9 cellular contexts compared by ENCODE assay signal in the genomic region with DNA sequence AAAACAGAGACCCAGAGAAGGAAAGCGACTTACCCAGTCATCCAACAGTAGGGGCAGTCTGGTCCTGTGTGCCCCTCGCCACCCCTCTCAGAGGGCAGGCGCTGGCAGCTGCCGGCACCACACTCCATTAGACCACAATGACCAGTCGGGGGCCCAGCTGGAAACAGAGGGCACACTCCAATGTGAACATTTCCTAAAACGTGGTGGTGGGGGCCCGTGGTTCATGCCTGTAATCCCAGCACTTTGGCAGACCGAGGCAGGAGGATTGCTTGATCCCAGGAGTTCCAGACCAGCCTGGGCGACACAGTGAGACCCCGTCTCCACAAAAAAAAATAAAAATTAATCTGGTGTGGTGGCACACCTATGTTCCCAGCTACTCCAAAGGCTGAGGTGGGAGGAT. TPM values are rescaled to one million over a fixed set of nuclear protein-coding genes. Genes with fewer than 3 reads are reported as not detected.
DNase-seq lines count a peak whose midpoint lies in the region; ATAC-seq and TF ChIP-seq lines count a peak whose summit lies in the region.
"Had no signal": no experiment of that assay in that cellular context is flagged by ENCODE, and none has a peak within 500 bp of the region (broad histone marks: within the 10 kb centered on the region; RNA-seq: fewer than 3 reads in every experiment).

No MANE protein-coding gene starts in this region.

- peaks cover 37% of the 10 kb centered on the region for H3K79me2 ChIP-seq in HCT116 (ENCODE audit: insufficient read depth, low read length)

- H4K20me1 ChIP-seq in BLaER1 treated with 17β-estradiol and CSF1 and Interleukin-3, amounts not matched to agents 10 nM and 100 nM, result peaks cover 3 to 40% (median 28%) of the 10 kb centered on the region in 11 experiments; a peak in 16 of 22 replicates
- 0 out of 2 replicates have a peak, but pooled peaks cover 5% of the 10 kb centered on the region for H4K20me1 ChIP-seq in HCT116 (ENCODE audit: insufficient read depth)

- CTCF ChIA-PET in HCT116 (lab: Charles Lee), result interaction anchor here (1.2 to 4.1 kb wide), 3 partner anchors 16 to 425 kb away, joined by 3 to 23 read pairs (median 6); no protein-coding TSS in a partner anchor

- peak overlapping the region; percentile 76 for H3K4me3 Mint-ChIP-seq in activated naive CD8-positive, alpha-beta T cell treated with anti-CD3 and anti-CD28 coated beads for 36 hours
- peak overlapping the region; percentile 78 to 95 (median 87) for H3K4me3 Mint-ChIP-seq in naive B cell

- H3K9me3 Mint-ChIP-seq in activated naive CD8-positive, alpha-beta T cell treated with anti-CD3 and anti-CD28 coated beads for 36 hours, result no peaks in the 10 kb centered on the region
- no peaks in the 10 kb centered on the region for H3K9me3 Mint-ChIP-seq in naive B cell

- peaks cover 17% of the 10 kb centered on the region for H3K27me3 Mint-ChIP-seq in activated naive CD8-positive, alpha-beta T cell treated with anti-CD3 and anti-CD28 coated beads for 36 hours
- H3K27me3 Mint-ChIP-seq in naive B cell, result peaks cover 18 to 34% (median 19%) of the 10 kb centered on the region in 3 donors

- no TSS peak for BruUV-seq in HCT116 (replicated peaks; lab: Mats Ljungman, UMichigan)

- H3K9me2 ChIP-seq in HCT116 (ENCODE audit: insufficient read depth), result no peaks in the 10 kb centered on the region

- H3K36me3 Mint-ChIP-seq in activated naive CD8-positive, alpha-beta T cell treated with anti-CD3 and anti-CD28 coated beads for 36 hours, result no peaks in the 10 kb centered on the region
- H3K36me3 Mint-ChIP-seq in naive B cell, result peaks cover 0 to 4% of the 10 kb centered on the region in 2 donors

- peaks cover 12 to 26% (median 17%) of the 10 kb centered on the region in 10 experiments for H3K4me1 ChIP-seq in BLaER1 treated with 17β-estradiol and CSF1 and Interleukin-3, amounts not matched to agents 10 nM and 100 nM
- H3K4me1 ChIP-seq in HCT116 (ENCODE audit: control insufficient read depth in 1 of 2, insufficient read depth in 2 of 2, low read length in 2 of 2) (peaks cover 10 to 15% of the 10 kb centered on the region in 2 experiments), testis (peaks cover 31% of the 10 kb centered on the region)

- no peak overlapping the region for H3K9ac ChIP-seq in BLaER1 treated with 17β-estradiol and CSF1 and Interleukin-3, amounts not matched to agents 10 nM and 100 nM
- H3K9ac ChIP-seq in HCT116 (ENCODE audit: low read length), result peak overlapping the region; percentile 69

- no peak overlapping the region for H3K27ac ChIP-seq in BLaER1 treated with 17β-estradiol and CSF1 and Interleukin-3, amounts not matched to agents 10 nM and 100 nM
- H3K27ac ChIP-seq in HCT116 (ENCODE audit: low read depth, low read length) (peak overlapping the region; percentile 37), testis (peak overlapping the region in 1 of 2 donors; percentile 90)

- peak overlapping the region; percentile 54 for H3K27ac Mint-ChIP-seq in activated naive CD8-positive, alpha-beta T cell treated with anti-CD3 and anti-CD28 coated beads for 36 hours
- peak overlapping the region in 4 of 6 donors; percentile 42 to 90 (median 58) for H3K27ac Mint-ChIP-seq in naive B cell

- ATAC-seq in HCT116 (no peak), naive B cell (ENCODE audit: low read depth in 2 of 2) (no peak), GM21528 (IDR thresholded peaks at IDR 0.05; ENCODE audit: low FRiP score, unreplicated experiment) (no peak)

- WGBS in testis, 2 donors, result 67 to 74% methylated on average over 10 of the region's 10 CpGs

- no peaks in the 10 kb centered on the region for H3K9me3 ChIP-seq in BLaER1 treated with 17β-estradiol and CSF1 and Interleukin-3, amounts not matched to agents 10 nM and 100 nM (replicated peaks in 1 of 11)
- H3K9me3 ChIP-seq in HCT116 (ENCODE audit: control insufficient read depth in 1 of 2, insufficient read depth in 1 of 2, low read depth in 1 of 2, low read length in 2 of 2) (no peaks in the 10 kb centered on the region), testis (no peaks in the 10 kb centered on the region)

- RAD21 ChIA-PET in HCT116 (lab: Charles Lee; ENCODE audit: low non-redundant PET in 1 of 2, low total read pairs in 2 of 2, uncharacterized antibody in 2 of 2, unreplicated experiment in 2 of 2), result interaction anchor here in 1 of 2 experiments (1.2 kb wide), 1 partner anchor 21 kb away, joined by 4 read pairs; no protein-coding TSS in a partner anchor

- H3K36me3 ChIP-seq in BLaER1 treated with 17β-estradiol and CSF1 and Interleukin-3, amounts not matched to agents 10 nM and 100 nM, result no peaks in the 10 kb centered on the region
- H3K36me3 ChIP-seq in HCT116 (ENCODE audit: control insufficient read depth in 1 of 2, insufficient read depth in 2 of 2, low read length in 2 of 2), result no peaks in the 10 kb centered on the region
- H3K36me3 ChIP-seq in testis (ENCODE audit: low read depth, missing control alignments), result no peaks in the 10 kb centered on the region

- peaks cover 0 to 5% (median 0%) of the 10 kb centered on the region in 11 experiments; a peak in 2 of 22 replicates for H3K27me3 ChIP-seq in BLaER1 treated with 17β-estradiol and CSF1 and Interleukin-3, amounts not matched to agents 10 nM and 100 nM
- H3K27me3 ChIP-seq in HCT116 (ENCODE audit: insufficient read depth, low read length), result no peaks in the 10 kb centered on the region
- no peaks in the 10 kb centered on the region for H3K27me3 ChIP-seq in testis

- intact Hi-C loops in HCT116 (cut with micrococcal nuclease), result loop anchor here (5.0 kb wide), 1 partner anchor 323 kb away; a partner anchor contains a TSS
- intact Hi-C loops in testis (cut with DNase I; ENCODE audit: low total_unique reads), result no loop called here

- POLR2A ChIA-PET in HCT116 (lab: Charles Lee), result interaction anchor here (0.8 to 2.7 kb wide), 5 partner anchors 8 to 424 kb away, joined by 3 to 14 read pairs (median 9); a partner anchor contains a TSS

- TF ChIP-seq CTCF in HCT116 (IDR thresholded peaks at IDR 0.05 in 2 of 3, conservative IDR thresholded peaks at IDR 0.05 in 1 of 3; ENCODE audit: borderline replicate concordance in 1 of 3, insufficient read depth in 1 of 3, low read depth in 2 of 3, low read length in 2 of 3), result no peak
- no peak for TF ChIP-seq CTCF in testis (IDR thresholded peaks at IDR 0.05)

- H2AFZ ChIP-seq in HCT116 (ENCODE audit: low read depth, low read length, poor library complexity, severe bottlenecking), result peak overlapping the region; percentile 92

- H3K4me1 Mint-ChIP-seq in activated naive CD8-positive, alpha-beta T cell treated with anti-CD3 and anti-CD28 coated beads for 36 hours, result peaks cover 25% of the 10 kb centered on the region
- peaks cover 4 to 22% (median 13%) of the 10 kb centered on the region in 3 donors for H3K4me1 Mint-ChIP-seq in naive B cell

- no peak overlapping the region; a peak in 1 of 20 replicates for H3K4me3 ChIP-seq in BLaER1 treated with 17β-estradiol and CSF1 and Interleukin-3, amounts not matched to agents 10 nM and 100 nM
- H3K4me3 ChIP-seq in HCT116 (replicated peaks in 1 of 2; ENCODE audit: low read depth in 1 of 2, low read length in 2 of 2) (peak overlapping the region; percentile 54 to 74), testis (peak overlapping the region in 1 of 2 donors; percentile 87)

- H3K4me2 ChIP-seq in BLaER1 treated with 17β-estradiol and CSF1 and Interleukin-3, amounts not matched to agents 10 nM and 100 nM, result peak overlapping the region; percentile 70 to 92 (median 87); a peak in 19 of 22 replicates
- H3K4me2 ChIP-seq in HCT116 (ENCODE audit: low read length), result peak overlapping the region; percentile 80

- TF ChIP-seq POLR2A in HCT116 (IDR thresholded peaks at IDR 0.05; ENCODE audit: borderline replicate concordance, extremely low read depth, insufficient read depth, insufficient read length) (no peak), testis (IDR thresholded peaks at IDR 0.05) (no peak)

- TF ChIP-seq RAD21 in HCT116 (IDR thresholded peaks at IDR 0.05; ENCODE audit: low read depth), result no peak

- DNase-seq in HCT116 (ENCODE audit: low read depth, low spot score) (no peak), naive B cell (no peak), NCI-H510A (lab: John Stamatoyannopoulos, UW) (no peak), testis (no peak)
- no peak for DNase-seq in activated naive CD8-positive, alpha-beta T cell treated with anti-CD3 and anti-CD28 coated beads for 36 hours
- DNase-seq in activated effector memory CD4-positive, alpha-beta T cell treated with anti-CD3 and anti-CD28 coated beads, Interleukin-2, amount 50 U/mL, for 16 hours, result no peak
- DNase-seq: NK-92 treated with Interleukin-12 subunit alpha and Interleukin-12 subunit beta, amount 100 ng/mL, for 24 hours had no signal

TF ChIP-seq in HCT116, 20 proteins besides CTCF, POLR2A, EP300 and RAD21 (continues in another document):
- TF ChIP-seq, protein P1, sequence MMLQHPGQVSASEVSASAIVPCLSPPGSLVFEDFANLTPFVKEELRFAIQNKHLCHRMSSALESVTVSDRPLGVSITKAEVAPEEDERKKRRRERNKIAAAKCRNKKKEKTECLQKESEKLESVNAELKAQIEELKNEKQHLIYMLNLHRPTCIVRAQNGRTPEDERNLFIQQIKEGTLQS (IDR thresholded peaks at IDR 0.05), result no peak
- no peak for TF ChIP-seq EGR1 (IDR thresholded peaks at IDR 0.05; ENCODE audit: low read depth)
- no peak for TF ChIP-seq POLR2AphosphoS5 (IDR thresholded peaks at IDR 0.05; ENCODE audit: low read depth, low read length)
- no peak for TF ChIP-seq SIN3A (IDR thresholded peaks at IDR 0.05; ENCODE audit: low read depth)
- no peak for TF ChIP-seq CBX3 (IDR thresholded peaks at IDR 0.05; ENCODE audit: low read depth)
- no peak for TF ChIP-seq ZNF274 (IDR thresholded peaks at IDR 0.05; ENCODE audit: low read depth, low read length)

RNA-seq across cellular contexts. Expression of a gene that starts 0.9 kb away (rescaled TPM):
- 133 TPM for total RNA-seq in HCT116 (2021; ENCODE audit: unreplicated experiment)
- polyA plus RNA-seq in HCT116 (2012), result 48.4 and 63.2 TPM in 2 replicates
- 10 to 100 TPM; 43.1 to 47.1 TPM for total RNA-seq in activated naive CD8-positive, alpha-beta T cell treated with anti-CD3 and anti-CD28 coated beads for 36 hours
- 10 to 100 TPM; 44.1 to 93.7 (median 54.1) TPM for polyA plus RNA-seq in naive B cell (ENCODE audit: low read depth in 6 of 6)
- total RNA-seq in testis, result 100 to 1,000 TPM; 115 to 129 TPM
- polyA plus RNA-seq in testis (ENCODE audit: insufficient read depth, low read depth, low replicate concordance), result 110 TPM

RNA-seq across cellular contexts. Expression of a gene that starts 30.2 kb away (rescaled TPM):
- total RNA-seq in HCT116 (2021; ENCODE audit: unreplicated experiment) (3.4 TPM), testis (under 1 TPM; 0.06 to 0.08 TPM)
- polyA plus RNA-seq in HCT116 (2012), result 1.3 and 1.9 TPM in 2 replicates
- not detected for total RNA-seq in activated naive CD8-positive, alpha-beta T cell treated with anti-CD3 and anti-CD28 coated beads for 36 hours
- polyA plus RNA-seq in naive B cell (ENCODE audit: low read depth in 6 of 6) (not detected), testis (ENCODE audit: insufficient read depth, low read depth, low replicate concordance) (not detected)

RNA-seq across cellular contexts. Expression of a gene that starts 42.0 kb away (rescaled TPM):
- total RNA-seq in HCT116 (2021; ENCODE audit: unreplicated experiment), result 45.8 TPM
- polyA plus RNA-seq in HCT116 (2012), result 56.9 and 58.2 TPM in 2 replicates
- total RNA-seq in activated naive CD8-positive, alpha-beta T cell treated with anti-CD3 and anti-CD28 coated beads for 36 hours, result 1 to 10 TPM; 7.8 to 8.2 TPM
- 10 to 100 TPM; 30.5 to 89.2 (median 55.6) TPM for polyA plus RNA-seq in naive B cell (ENCODE audit: low read depth in 6 of 6)
- 10 to 100 TPM; 34.2 to 46.0 TPM for total RNA-seq in testis
- 45.0 TPM for polyA plus RNA-seq in testis (ENCODE audit: insufficient read depth, low read depth, low replicate concordance)

Comparison
In these comparisons a context has a peak if more than half of its experiments do, and no peak if none do; other contexts are left out.
1. H3K4me3 ChIP-seq: peak in HCT116 (2 of 2); none in BLaER1 treated with 17β-estradiol and CSF1 and Interleukin-3, amounts not matched to agents 10 nM and 100 nM (0 of 10).